In the genomic region with DNA sequence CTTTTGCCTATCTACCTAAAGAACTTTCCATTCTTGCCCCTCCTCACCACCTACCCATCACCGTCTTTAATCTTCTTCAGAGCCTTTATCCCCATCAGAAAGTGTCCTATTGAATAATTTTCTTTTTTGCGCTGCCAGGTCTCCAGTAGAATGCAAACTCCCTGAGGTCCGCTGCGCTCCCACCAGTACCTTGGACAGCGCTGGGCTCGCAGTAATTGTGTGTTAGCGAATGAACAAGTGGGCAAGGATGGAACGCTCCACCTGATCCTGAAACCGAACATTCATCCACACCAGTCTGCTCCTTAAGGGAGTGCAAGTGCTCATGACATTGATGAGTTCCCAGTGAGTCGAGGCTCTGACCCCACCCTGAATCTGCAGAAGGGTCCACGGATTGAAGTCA, we compare ENCODE assay signal across 2 cellular contexts.
TF ChIP-seq lines count a peak whose summit lies in the region.

No MANE protein-coding gene starts in this region.

TF ChIP-seq in A549, 52 proteins besides CTCF, POLR2A, EP300 and RAD21 (continued from another document):
- TF ChIP-seq, protein P1, sequence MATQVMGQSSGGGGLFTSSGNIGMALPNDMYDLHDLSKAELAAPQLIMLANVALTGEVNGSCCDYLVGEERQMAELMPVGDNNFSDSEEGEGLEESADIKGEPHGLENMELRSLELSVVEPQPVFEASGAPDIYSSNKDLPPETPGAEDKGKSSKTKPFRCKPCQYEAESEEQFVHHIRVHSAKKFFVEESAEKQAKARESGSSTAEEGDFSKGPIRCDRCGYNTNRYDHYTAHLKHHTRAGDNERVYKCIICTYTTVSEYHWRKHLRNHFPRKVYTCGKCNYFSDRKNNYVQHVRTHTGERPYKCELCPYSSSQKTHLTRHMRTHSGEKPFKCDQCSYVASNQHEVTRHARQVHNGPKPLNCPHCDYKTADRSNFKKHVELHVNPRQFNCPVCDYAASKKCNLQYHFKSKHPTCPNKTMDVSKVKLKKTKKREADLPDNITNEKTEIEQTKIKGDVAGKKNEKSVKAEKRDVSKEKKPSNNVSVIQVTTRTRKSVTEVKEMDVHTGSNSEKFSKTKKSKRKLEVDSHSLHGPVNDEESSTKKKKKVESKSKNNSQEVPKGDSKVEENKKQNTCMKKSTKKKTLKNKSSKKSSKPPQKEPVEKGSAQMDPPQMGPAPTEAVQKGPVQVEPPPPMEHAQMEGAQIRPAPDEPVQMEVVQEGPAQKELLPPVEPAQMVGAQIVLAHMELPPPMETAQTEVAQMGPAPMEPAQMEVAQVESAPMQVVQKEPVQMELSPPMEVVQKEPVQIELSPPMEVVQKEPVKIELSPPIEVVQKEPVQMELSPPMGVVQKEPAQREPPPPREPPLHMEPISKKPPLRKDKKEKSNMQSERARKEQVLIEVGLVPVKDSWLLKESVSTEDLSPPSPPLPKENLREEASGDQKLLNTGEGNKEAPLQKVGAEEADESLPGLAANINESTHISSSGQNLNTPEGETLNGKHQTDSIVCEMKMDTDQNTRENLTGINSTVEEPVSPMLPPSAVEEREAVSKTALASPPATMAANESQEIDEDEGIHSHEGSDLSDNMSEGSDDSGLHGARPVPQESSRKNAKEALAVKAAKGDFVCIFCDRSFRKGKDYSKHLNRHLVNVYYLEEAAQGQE (IDR thresholded peaks at IDR 0.05), result peak; percentile 76

TF ChIP-seq in HCT116, 20 proteins besides CTCF, POLR2A, EP300 and RAD21 (continued from another document):
- TF ChIP-seq, protein P1 (IDR thresholded peaks at IDR 0.05; ENCODE audit: low read depth), result 0 out of 2 replicates have a peak, but pooled peaks have one; percentile 9
- TF ChIP-seq EZH2phosphoT487 (IDR thresholded peaks at IDR 0.05; ENCODE audit: borderline replicate concordance), result no peak
